15 cellular contexts compared by ENCODE assay signal in genomic region chr12:16562413-16562812, GRCh38.
A peak's percentile ranks its signal among the peaks of the same experiment; 100 is the strongest.
DNase-seq lines count a peak whose midpoint lies in the region; ATAC-seq and TF ChIP-seq lines count a peak whose summit lies in the region.
"Had no signal": no experiment of that assay in that cellular context is flagged by ENCODE, and none has a peak within 500 bp of the region (broad histone marks: within the 10 kb centered on the region; RNA-seq: fewer than 3 reads in every experiment).

No MANE protein-coding gene starts in this region.

- peak; percentile 49 for DNase-seq in NCI-H146 (lab: John Stamatoyannopoulos, UW)
- DNase-seq in NCI-H146 treated with DMSO at 0.1 percent for 48 hours (lab: John Stamatoyannopoulos, UW; ENCODE audit: unreplicated experiment): no peak
- peak; percentile 42 for DNase-seq in NCI-H69 (lab: John Stamatoyannopoulos, UW)
- DNase-seq in nephron progenitor cell: peak; percentile 15
- DNase-seq: Caco-2; CD4-positive, CD25-positive, alpha-beta regulatory T cell; CD8-positive, alpha-beta T cell; DMS153; DND-41; H9 had no signal

- H3K4me3 Mint-ChIP-seq in nephron progenitor cell: no peak overlapping the region
- H3K4me3 Mint-ChIP-seq: B cell; CD4-positive, CD25-positive, alpha-beta regulatory T cell; CD8-positive, alpha-beta T cell; GM23338; H9 had no signal

- H3K9me3 Mint-ChIP-seq in nephron progenitor cell: no peaks in the 10 kb centered on the region
- H3K9me3 Mint-ChIP-seq: GM23338, H9 had no signal

- TF ChIP-seq CTCF in nephron progenitor cell (IDR thresholded peaks at IDR 0.05): no peak

- peak overlapping the region; percentile 42 for H3K27ac Mint-ChIP-seq in nephron progenitor cell
- H3K27ac Mint-ChIP-seq: B cell; CD4-positive, CD25-positive, alpha-beta regulatory T cell; CD8-positive, alpha-beta T cell; GM23338; H9 had no signal

- peaks cover 19% of the 10 kb centered on the region for H3K4me1 Mint-ChIP-seq in nephron progenitor cell
- H3K4me1 Mint-ChIP-seq: B cell; CD4-positive, CD25-positive, alpha-beta regulatory T cell had no signal

- H3K36me3 Mint-ChIP-seq in nephron progenitor cell (ENCODE audit: low read depth): no peaks in the 10 kb centered on the region
- H3K36me3 Mint-ChIP-seq: CD4-positive, CD25-positive, alpha-beta regulatory T cell; CD8-positive, alpha-beta T cell had no signal

- ATAC-seq in GM18498 (IDR thresholded peaks at IDR 0.05; ENCODE audit: unreplicated experiment): no peak
- ATAC-seq in HG02623 (IDR thresholded peaks at IDR 0.05; ENCODE audit: unreplicated experiment): no peak
- ATAC-seq: CD8-positive, alpha-beta T cell; GM23338; HCT116 had no signal

- H3K27me3 Mint-ChIP-seq in nephron progenitor cell (ENCODE audit: low read depth, poor library complexity): peaks cover 8% of the 10 kb centered on the region
- H3K27me3 Mint-ChIP-seq: B cell; CD4-positive, CD25-positive, alpha-beta regulatory T cell had no signal
